Comparison of ENCODE assay signal across 22 cellular contexts in the genomic region with DNA sequence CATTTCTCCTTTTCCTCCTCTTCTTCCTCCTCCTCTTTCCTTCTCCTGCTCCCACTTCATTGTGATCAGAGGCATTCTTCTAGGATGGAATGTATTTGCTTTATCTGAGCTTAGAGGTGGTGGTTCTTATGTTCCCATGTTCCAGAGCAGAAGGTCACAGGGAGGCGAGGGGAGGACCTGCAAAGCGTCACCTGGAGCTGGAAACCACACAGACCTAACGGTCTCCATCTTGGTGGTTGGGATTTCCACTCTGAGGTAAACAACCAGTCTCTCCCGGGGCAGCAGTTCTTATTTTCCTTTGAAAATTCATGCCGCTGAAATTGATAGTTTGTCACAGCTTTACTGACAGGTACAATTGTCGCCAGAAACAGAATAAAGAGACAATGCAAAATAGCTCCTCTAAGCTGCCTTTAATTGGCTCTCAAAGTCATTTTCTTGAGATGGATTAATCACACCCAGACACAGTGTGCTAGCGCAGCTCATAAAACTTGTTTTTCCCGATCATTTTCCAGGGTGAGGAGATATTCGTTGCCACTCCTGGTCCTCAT. TPM values are rescaled to one million over a fixed set of nuclear protein-coding genes. Genes with fewer than 3 reads are reported as not detected.
A peak's percentile ranks its signal among the peaks of the same experiment; 100 is the strongest.
DNase-seq lines count a peak whose midpoint lies in the region; ATAC-seq, FAIRE-seq and TF ChIP-seq lines count a peak whose summit lies in the region.
"Had no signal": no experiment of that assay in that cellular context is flagged by ENCODE, and none has a peak within 500 bp of the region (broad histone marks: within the 10 kb centered on the region; RNA-seq: fewer than 3 reads in every experiment).

No MANE protein-coding gene starts in this region.

- DNase-seq in D721Med (ENCODE audit: insufficient read length, low spot score): no peak
- DNase-seq in esophagus muscularis mucosa (ENCODE audit: extremely low spot score): peak; percentile 68
- DNase-seq in putamen (ENCODE audit: low spot score): peak; percentile 25
- DNase-seq in spleen: no peak
- DNase-seq in ecto neural progenitor cell (ENCODE audit: low spot score): no peak
- DNase-seq: BE2C; CD4-positive, alpha-beta T cell; COR-L47; DMS 273 treated with DMSO at 0.1 percent for 48 hours; DMS79 treated with DMSO at 0.1 percent for 48 hours; KG1; NCI-H1930; NCI-H2227 treated with DMSO at 0.1 percent for 48 hours; NCI-H510A; OCI-M1; Right ventricle myocardium superior had no signal

- peak overlapping the region; percentile 13 for H3K27ac ChIP-seq in KOPT-K1 (ENCODE audit: low read depth, low read length, poor library complexity, severe bottlenecking)
- no peak overlapping the region for H3K27ac ChIP-seq in esophagus muscularis mucosa (replicated peaks in 1 of 4)
- no peak overlapping the region for H3K27ac ChIP-seq in spleen

- peak; percentile 55 for FAIRE-seq in D721Med (lab: Jason Lieb, UNC)
- FAIRE-seq: GM12878 had no signal

- no peak overlapping the region for H3K4me3 ChIP-seq in esophagus muscularis mucosa
- H3K4me3 ChIP-seq in spleen: no peak overlapping the region
- H3K4me3 ChIP-seq: GM12878 had no signal

- H3K27me3 ChIP-seq in esophagus muscularis mucosa: peaks cover 0 to 15% (median 1%) of the 10 kb centered on the region in 4 donors
- peaks cover 0 to 26% (median 0%) of the 10 kb centered on the region in 7 donors for H3K27me3 ChIP-seq in spleen (replicated peaks in 1 of 7)

- no peak for ATAC-seq in GM19328 (IDR thresholded peaks at IDR 0.05; ENCODE audit: unreplicated experiment)
- ATAC-seq: GM12878 had no signal

- intact Hi-C loops in esophagus muscularis mucosa (cut with DNase I): no loop called here
- intact Hi-C loops in spleen (cut with DNase I; ENCODE audit: low total_unique reads): no loop called here

- no peak for TF ChIP-seq CTCF in D721Med (IDR thresholded peaks at IDR 0.05; ENCODE audit: insufficient read depth, missing control alignments)
- TF ChIP-seq CTCF in esophagus muscularis mucosa (IDR thresholded peaks at IDR 0.05): no peak
- no peak for TF ChIP-seq CTCF in spleen (IDR thresholded peaks at IDR 0.05 in 8 of 11, conservative IDR thresholded peaks at IDR 0.05 in 3 of 11)

- TF ChIP-seq EP300 in esophagus muscularis mucosa (IDR thresholded peaks at IDR 0.05): no peak

- WGBS in esophagus muscularis mucosa: 88% methylated on average over 9 of the region's 9 CpGs
- 72 to 81% (median 73%) methylated on average over 9 of the region's 9 CpGs for WGBS in spleen, 5 donors

- H3K9me3 ChIP-seq in KOPT-K1 (ENCODE audit: insufficient read depth, low read length, poor library complexity, severe bottlenecking) (no peaks in the 10 kb centered on the region), esophagus muscularis mucosa (no peaks in the 10 kb centered on the region), spleen (peaks cover 0 to 13% (median 6%) of the 10 kb centered on the region in 8 donors)
- H3K9me3 ChIP-seq: BE2C had no signal

- TF ChIP-seq POLR2A in esophagus muscularis mucosa (IDR thresholded peaks at IDR 0.05; ENCODE audit: low read depth): no peak
- TF ChIP-seq POLR2A in spleen (IDR thresholded peaks at IDR 0.05): no peak

- H3K4me1 ChIP-seq in esophagus muscularis mucosa: no peaks in the 10 kb centered on the region
- H3K4me1 ChIP-seq in spleen: no peaks in the 10 kb centered on the region
- H3K4me1 ChIP-seq: BE2C had no signal

- no peaks in the 10 kb centered on the region for H3K36me3 ChIP-seq in KOPT-K1 (ENCODE audit: insufficient read depth, low read length)
- H3K36me3 ChIP-seq in esophagus muscularis mucosa: no peaks in the 10 kb centered on the region
- H3K36me3 ChIP-seq in spleen: no peaks in the 10 kb centered on the region
- H3K36me3 ChIP-seq: BE2C had no signal

RNA-seq across cellular contexts. Expression of a gene that starts 17.0 kb away (rescaled TPM):
- total RNA-seq in esophagus muscularis mucosa (under 1 TPM in 1 of 4 donors, not detected in 3; 0.06 TPM), spleen (not detected)
- not detected for polyA plus RNA-seq in spleen
- total RNA-seq: A673; CD4-positive, alpha-beta T cell; GM12878; H4; Right ventricle myocardium superior; RPMI7951 had no signal
- polyA plus RNA-seq: GM12878 had no signal

Comparison
In these comparisons a context has a peak if more than half of its experiments do, and no peak if none do; other contexts are left out.
1. DNase-seq: peak in esophagus muscularis mucosa (single experiment) and putamen (single experiment); none in D721Med (single experiment), spleen (single experiment) and ecto neural progenitor cell (single experiment).